9 cellular contexts compared by ENCODE assay signal in genomic region chr9:136088939-136089696, GRCh38. TPM values are rescaled to one million over a fixed set of nuclear protein-coding genes. Genes with fewer than 3 reads are reported as not detected.
A peak's percentile ranks its signal among the peaks of the same experiment; 100 is the strongest.
DNase-seq lines count a peak whose midpoint lies in the region; ATAC-seq and TF ChIP-seq lines count a peak whose summit lies in the region.
"Had no signal": no experiment of that assay in that cellular context is flagged by ENCODE, and none has a peak within 500 bp of the region (broad histone marks: within the 10 kb centered on the region; RNA-seq: fewer than 3 reads in every experiment).

No MANE protein-coding gene starts in this region.

- H3K27ac Mint-ChIP-seq in activated naive CD8-positive, alpha-beta T cell treated with anti-CD3 and anti-CD28 coated beads, Interleukin-2, amount 10 ng/mL, durations not matched to agents 7 days and 5 days = no peak overlapping the region
- no peak overlapping the region for H3K27ac Mint-ChIP-seq in activated naive CD8-positive, alpha-beta T cell treated with anti-CD3 and anti-CD28 coated beads for 36 hours
- peak overlapping the region in 5 of 6 donors; percentile 20 to 80 (median 67) for H3K27ac Mint-ChIP-seq in immature natural killer cell

- intact Hi-C loops in upper lobe of right lung (cut with DNase I) = no loop called here
- intact Hi-C loops in lower leg skin (cut with DNase I; ENCODE audit: low total_unique reads) = no loop called here

- H3K4me1 ChIP-seq in upper lobe of right lung = peaks cover 71% of the 10 kb centered on the region

- POLR2A ChIA-PET in activated naive CD8-positive, alpha-beta T cell treated with anti-CD3 and anti-CD28 coated beads, Interleukin-2, amount 10 ng/mL, durations not matched to agents 7 days and 5 days (lab: Charles Lee) = interaction anchor here (1.3 to 2.2 kb wide), 3 partner anchors 18 to 34 kb away, joined by 3 to 9 read pairs (median 5); partner anchors contain the start of gene TMEM250

- TF ChIP-seq POLR2A in lower leg skin (IDR thresholded peaks at IDR 0.05) = no peak

- H3K9me3 Mint-ChIP-seq in activated naive CD8-positive, alpha-beta T cell treated with anti-CD3 and anti-CD28 coated beads, Interleukin-2, amount 10 ng/mL, durations not matched to agents 7 days and 5 days = no peaks in the 10 kb centered on the region
- no peaks in the 10 kb centered on the region for H3K9me3 Mint-ChIP-seq in activated naive CD8-positive, alpha-beta T cell treated with anti-CD3 and anti-CD28 coated beads for 36 hours
- peaks cover 0 to 2% (median 0%) of the 10 kb centered on the region in 6 donors for H3K9me3 Mint-ChIP-seq in immature natural killer cell

- ATAC-seq in activated naive CD8-positive, alpha-beta T cell treated with anti-CD3 and anti-CD28 coated beads, Interleukin-2, amount 10 ng/mL, durations not matched to agents 7 days and 5 days (ENCODE audit: low read depth) = no peak
- ATAC-seq in upper lobe of right lung = no peak
- no peak for ATAC-seq in HG03521 (IDR thresholded peaks at IDR 0.05; ENCODE audit: unreplicated experiment)
- ATAC-seq: esophagus mucosa had no signal

- H3K27ac ChIP-seq in upper lobe of right lung = no peak overlapping the region

- H3K36me3 ChIP-seq in upper lobe of right lung = no peaks in the 10 kb centered on the region

- peak; percentile 39 for DNase-seq in activated naive CD8-positive, alpha-beta T cell treated with anti-CD3 and anti-CD28 coated beads, Interleukin-2, amount 10 ng/mL, durations not matched to agents 7 days and 5 days
- no peak for DNase-seq in activated naive CD8-positive, alpha-beta T cell treated with anti-CD3 and anti-CD28 coated beads for 36 hours
- DNase-seq in SIG-M5 treated with dmso at 0.1 percent for 504 hours (lab: John Stamatoyannopoulos, UW; ENCODE audit: unreplicated experiment) (peak; percentile 82), immature natural killer cell (peak; percentile 24 to 27 (median 26)), upper lobe of right lung (peak; percentile 76), HUDEP-2 (lab: John Stamatoyannopoulos, UW; ENCODE audit: unreplicated experiment in 76 of 76) (no peak), lower leg skin (ENCODE audit: low spot score in 2 of 2) (no peak)

- H3K36me3 Mint-ChIP-seq in activated naive CD8-positive, alpha-beta T cell treated with anti-CD3 and anti-CD28 coated beads, Interleukin-2, amount 10 ng/mL, durations not matched to agents 7 days and 5 days = no peaks in the 10 kb centered on the region
- H3K36me3 Mint-ChIP-seq in activated naive CD8-positive, alpha-beta T cell treated with anti-CD3 and anti-CD28 coated beads for 36 hours = no peaks in the 10 kb centered on the region
- no peaks in the 10 kb centered on the region for H3K36me3 Mint-ChIP-seq in immature natural killer cell

- H3K27me3 Mint-ChIP-seq in activated naive CD8-positive, alpha-beta T cell treated with anti-CD3 and anti-CD28 coated beads, Interleukin-2, amount 10 ng/mL, durations not matched to agents 7 days and 5 days = no peaks in the 10 kb centered on the region
- H3K27me3 Mint-ChIP-seq in activated naive CD8-positive, alpha-beta T cell treated with anti-CD3 and anti-CD28 coated beads for 36 hours = no peaks in the 10 kb centered on the region
- H3K27me3 Mint-ChIP-seq in immature natural killer cell (ENCODE audit: low read depth in 3 of 3) = peaks cover 0 to 4% (median 2%) of the 10 kb centered on the region in 3 donors

- no peak overlapping the region for H3K4me3 ChIP-seq in upper lobe of right lung
- H3K4me3 ChIP-seq in lower leg skin (ENCODE audit: low read depth, poor library complexity, severe bottlenecking) = no peak overlapping the region

- H3K4me3 Mint-ChIP-seq in activated naive CD8-positive, alpha-beta T cell treated with anti-CD3 and anti-CD28 coated beads, Interleukin-2, amount 10 ng/mL, durations not matched to agents 7 days and 5 days = no peak overlapping the region
- no peak overlapping the region for H3K4me3 Mint-ChIP-seq in activated naive CD8-positive, alpha-beta T cell treated with anti-CD3 and anti-CD28 coated beads for 36 hours
- H3K4me3 Mint-ChIP-seq in immature natural killer cell = peak overlapping the region in 1 of 5 donors; percentile 54

- TF ChIP-seq CTCF in upper lobe of right lung (IDR thresholded peaks at IDR 0.05) (no peak), lower leg skin (IDR thresholded peaks at IDR 0.05) (no peak)

- no peaks in the 10 kb centered on the region for H3K9me3 ChIP-seq in upper lobe of right lung

- WGBS in lower leg skin, 2 donors = 25 to 35% methylated on average over 17 to 20 of the region's 22 CpGs

- H3K4me1 Mint-ChIP-seq in activated naive CD8-positive, alpha-beta T cell treated with anti-CD3 and anti-CD28 coated beads, Interleukin-2, amount 10 ng/mL, durations not matched to agents 7 days and 5 days = peaks cover 6% of the 10 kb centered on the region
- peaks cover 8% of the 10 kb centered on the region for H3K4me1 Mint-ChIP-seq in activated naive CD8-positive, alpha-beta T cell treated with anti-CD3 and anti-CD28 coated beads for 36 hours
- peaks cover 30 to 38% of the 10 kb centered on the region in 2 donors for H3K4me1 Mint-ChIP-seq in immature natural killer cell

- H3K27me3 ChIP-seq in upper lobe of right lung = no peaks in the 10 kb centered on the region

RNA-seq across cellular contexts. Expression of gene NACC2, which starts 6.0 kb away (rescaled TPM):
- total RNA-seq in activated naive CD8-positive, alpha-beta T cell treated with anti-CD3 and anti-CD28 coated beads, Interleukin-2, amount 10 ng/mL, durations not matched to agents 7 days and 5 days = 10 to 100 TPM; 10.5 to 11.2 TPM
- total RNA-seq in activated naive CD8-positive, alpha-beta T cell treated with anti-CD3 and anti-CD28 coated beads for 36 hours = 1 to 10 TPM; 5.3 to 5.6 TPM
- polyA plus RNA-seq in immature natural killer cell = 1 to 10 TPM; 2.1 to 6.2 (median 2.8) TPM
- total RNA-seq in upper lobe of right lung (33.5 TPM), lower leg skin (10 to 100 TPM in 3 of 4 donors, 1 to 10 TPM in 1; 9.1 to 17.3 (median 13.4) TPM)

RNA-seq across cellular contexts. Expression of gene TMEM250, which starts 29.6 kb away (rescaled TPM):
- 10 to 100 TPM; 45.3 to 45.9 TPM for total RNA-seq in activated naive CD8-positive, alpha-beta T cell treated with anti-CD3 and anti-CD28 coated beads, Interleukin-2, amount 10 ng/mL, durations not matched to agents 7 days and 5 days
- total RNA-seq in activated naive CD8-positive, alpha-beta T cell treated with anti-CD3 and anti-CD28 coated beads for 36 hours = 10 to 100 TPM; 27.2 to 28.7 TPM
- 10 to 100 TPM; 44.3 to 78.6 (median 44.6) TPM for polyA plus RNA-seq in immature natural killer cell
- total RNA-seq in upper lobe of right lung (30.7 TPM), lower leg skin (10 to 100 TPM; 52.3 to 62.9 (median 55.1) TPM)

Comparison
In these comparisons a context has a peak if more than half of its experiments do, and no peak if none do; other contexts are left out.
1. DNase-seq: peak in activated naive CD8-positive, alpha-beta T cell treated with anti-CD3 and anti-CD28 coated beads, Interleukin-2, amount 10 ng/mL, durations not matched to agents 7 days and 5 days (single experiment), SIG-M5 treated with dmso at 0.1 percent for 504 hours (single experiment), immature natural killer cell (3 of 3) and upper lobe of right lung (single experiment); none in activated naive CD8-positive, alpha-beta T cell treated with anti-CD3 and anti-CD28 coated beads for 36 hours (single experiment), HUDEP-2 (0 of 76) and lower leg skin (0 of 2).
2. H3K27ac Mint-ChIP-seq: peak in immature natural killer cell (5 of 6); none in activated naive CD8-positive, alpha-beta T cell treated with anti-CD3 and anti-CD28 coated beads, Interleukin-2, amount 10 ng/mL, durations not matched to agents 7 days and 5 days (single experiment) and activated naive CD8-positive, alpha-beta T cell treated with anti-CD3 and anti-CD28 coated beads for 36 hours (single experiment).